8 cellular contexts compared by ENCODE assay signal in genomic region chr11:67583319-67584204, GRCh38. TPM values are rescaled to one million over a fixed set of nuclear protein-coding genes. Genes with fewer than 3 reads are reported as not detected.
DNase-seq lines count a peak whose midpoint lies in the region; ATAC-seq and TF ChIP-seq lines count a peak whose summit lies in the region.

GSTP1 (plus strand) TSS chr11:67583812; CDS start chr11:67583844, 32 bp downstream.

- H3K9me3 Mint-ChIP-seq in mesothelial cell of epicardium, result no peaks in the 10 kb centered on the region

- H3K27me3 Mint-ChIP-seq in mesothelial cell of epicardium (ENCODE audit: low read depth), result peaks cover 5% of the 10 kb centered on the region

- in situ Hi-C loops in endometrial microvascular endothelial cells (cut with HindIII; ENCODE audit: inconsistent ontology term, low pct_unique_long_range_greater_than_20kb, low sequenced_read_pairs), result no loop called here

- H3K4me3 ChIP-seq in ACC112 (ENCODE audit: low read depth, low read length), result peak within 1 kb of the TSS; percentile 89

- H3K27ac Mint-ChIP-seq in mesothelial cell of epicardium, result peak within 1 kb of the TSS; percentile 99

- DNase-seq in NOMO-1 treated with DMSO at 0.1 percent for 48 hours (lab: John Stamatoyannopoulos, UW; ENCODE audit: unreplicated experiment), result peak; percentile 88
- peak; percentile 68 to 84 (median 74) for DNase-seq in activated CD8-positive, alpha-beta memory T cell treated with anti-CD3 and anti-CD28 coated beads for 48 hours (ENCODE audit: low read depth in 2 of 3, low spot score in 2 of 3)
- peak; percentile 83 to 92 for DNase-seq in mesothelial cell of epicardium (ENCODE audit: low spot score in 2 of 2, unreplicated experiment in 2 of 2)
- DNase-seq in stimulated activated CD8-positive, alpha-beta memory T cell treated with anti-CD3 and anti-CD28 coated beads, Interleukin-15, amount 100 ng/mL, for 4 hours (ENCODE audit: low read depth in 2 of 2), result peak; percentile 60 to 70

- H3K36me3 Mint-ChIP-seq in mesothelial cell of epicardium, result peaks cover 28% of the 10 kb centered on the region

- no peaks in the 10 kb centered on the region for H3K27me3 ChIP-seq in ACC112 (ENCODE audit: insufficient read depth, low read length)

- ATAC-seq in GM18511 (IDR thresholded peaks at IDR 0.05; ENCODE audit: unreplicated experiment), result peak; percentile 67
- ATAC-seq in HG03066 (IDR thresholded peaks at IDR 0.05; ENCODE audit: low read depth, unreplicated experiment), result peak; percentile 63

- H3K4me1 Mint-ChIP-seq in mesothelial cell of epicardium, result peaks cover 55% of the 10 kb centered on the region

- H2AFZ ChIP-seq in ACC112 (ENCODE audit: low read length, unreplicated experiment), result peak within 1 kb of the TSS; percentile 74

- H3K36me3 ChIP-seq in ACC112 (ENCODE audit: insufficient read depth, low read length), result peaks cover 13% of the 10 kb centered on the region; the same call in 1 of the 2 replicates

- H3K79me2 ChIP-seq in ACC112 (ENCODE audit: control insufficient read depth, insufficient read depth, low read length, unreplicated experiment), result peaks cover 29% of the 10 kb centered on the region

- peaks cover 27% of the 10 kb centered on the region for H3K4me1 ChIP-seq in ACC112 (ENCODE audit: control insufficient read depth, insufficient read depth, low read length, unreplicated experiment)

- TF ChIP-seq CTCF in mesothelial cell of epicardium (IDR thresholded peaks at IDR 0.05; ENCODE audit: unreplicated experiment), result peak; percentile 72

- H3K27ac ChIP-seq in ACC112 (ENCODE audit: low read depth, low read length), result peak within 1 kb of the TSS; percentile 62

- H3K4me3 Mint-ChIP-seq in mesothelial cell of epicardium, result peak within 1 kb of the TSS; percentile 89

RNA-seq across cellular contexts. Expression of gene GSTP1, which starts in this region (rescaled TPM):
- total RNA-seq in endometrial microvascular endothelial cells (ENCODE audit: inconsistent ontology term) (1,295 TPM), mesothelial cell of epicardium (875 to 906 TPM (median 905 TPM) in 3 replicates)

Comparison
In these comparisons a context has a peak if more than half of its experiments do, and no peak if none do; other contexts are left out.
1. Peak in every context shown above with its lines: DNase-seq, ATAC-seq, H3K4me3 ChIP-seq and H3K27ac ChIP-seq.